2 cellular contexts compared by ENCODE assay signal in the genomic region with DNA sequence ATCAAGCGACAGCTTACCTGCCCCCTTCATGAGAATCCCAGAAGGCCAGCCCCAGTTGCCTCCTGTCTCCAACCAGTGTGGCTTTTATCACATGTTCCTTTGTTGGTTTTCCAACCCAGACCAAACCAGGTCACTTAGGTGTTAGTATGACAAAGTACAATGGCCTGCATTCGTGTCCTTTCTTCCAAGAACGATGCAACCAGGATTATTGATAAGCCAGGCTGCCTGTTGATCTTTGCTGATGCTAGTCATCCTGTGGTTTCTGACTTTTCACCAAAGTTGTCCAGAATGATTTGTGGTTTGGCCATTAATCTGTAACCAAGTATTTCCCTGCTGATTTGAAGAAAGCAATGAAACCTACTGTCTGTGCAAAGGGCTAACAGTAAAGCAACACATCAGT.
TF ChIP-seq lines count a peak whose summit lies in the region.

No MANE protein-coding gene starts in this region.

TF ChIP-seq in liver, 16 proteins besides CTCF, POLR2A, EP300 and RAD21 (continued from another document):
- TF ChIP-seq, protein P1, sequence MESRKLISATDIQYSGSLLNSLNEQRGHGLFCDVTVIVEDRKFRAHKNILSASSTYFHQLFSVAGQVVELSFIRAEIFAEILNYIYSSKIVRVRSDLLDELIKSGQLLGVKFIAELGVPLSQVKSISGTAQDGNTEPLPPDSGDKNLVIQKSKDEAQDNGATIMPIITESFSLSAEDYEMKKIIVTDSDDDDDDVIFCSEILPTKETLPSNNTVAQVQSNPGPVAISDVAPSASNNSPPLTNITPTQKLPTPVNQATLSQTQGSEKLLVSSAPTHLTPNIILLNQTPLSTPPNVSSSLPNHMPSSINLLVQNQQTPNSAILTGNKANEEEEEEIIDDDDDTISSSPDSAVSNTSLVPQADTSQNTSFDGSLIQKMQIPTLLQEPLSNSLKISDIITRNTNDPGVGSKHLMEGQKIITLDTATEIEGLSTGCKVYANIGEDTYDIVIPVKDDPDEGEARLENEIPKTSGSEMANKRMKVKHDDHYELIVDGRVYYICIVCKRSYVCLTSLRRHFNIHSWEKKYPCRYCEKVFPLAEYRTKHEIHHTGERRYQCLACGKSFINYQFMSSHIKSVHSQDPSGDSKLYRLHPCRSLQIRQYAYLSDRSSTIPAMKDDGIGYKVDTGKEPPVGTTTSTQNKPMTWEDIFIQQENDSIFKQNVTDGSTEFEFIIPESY (IDR thresholded peaks at IDR 0.05) = no peak
- peak; percentile 11 for TF ChIP-seq YY1 (IDR thresholded peaks at IDR 0.05)
- TF ChIP-seq, protein P2, sequence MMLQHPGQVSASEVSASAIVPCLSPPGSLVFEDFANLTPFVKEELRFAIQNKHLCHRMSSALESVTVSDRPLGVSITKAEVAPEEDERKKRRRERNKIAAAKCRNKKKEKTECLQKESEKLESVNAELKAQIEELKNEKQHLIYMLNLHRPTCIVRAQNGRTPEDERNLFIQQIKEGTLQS (IDR thresholded peaks at IDR 0.05) = no peak
- TF ChIP-seq FOXA1 (IDR thresholded peaks at IDR 0.05) = no peak
- peak; percentile 19 for TF ChIP-seq HNF4G (IDR thresholded peaks at IDR 0.05)
- TF ChIP-seq, protein P3, sequence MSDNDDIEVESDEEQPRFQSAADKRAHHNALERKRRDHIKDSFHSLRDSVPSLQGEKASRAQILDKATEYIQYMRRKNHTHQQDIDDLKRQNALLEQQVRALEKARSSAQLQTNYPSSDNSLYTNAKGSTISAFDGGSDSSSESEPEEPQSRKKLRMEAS (IDR thresholded peaks at IDR 0.05) = no peak
- peak; percentile 75 for TF ChIP-seq SP1 (IDR thresholded peaks at IDR 0.05)
- no peak for TF ChIP-seq GABPA (IDR thresholded peaks at IDR 0.05 in 1 of 2, conservative IDR thresholded peaks at IDR 0.05 in 1 of 2)
- TF ChIP-seq EGR1 (IDR thresholded peaks at IDR 0.05; ENCODE audit: low read depth in 2 of 2) = no peak
- peak in 1 of 2 donors; percentile 49 for TF ChIP-seq JUND (IDR thresholded peaks at IDR 0.05)

TF ChIP-seq in HepG2, 621 proteins besides CTCF, POLR2A, EP300 and RAD21 (continued from another document):
- TF ChIP-seq, protein P4, sequence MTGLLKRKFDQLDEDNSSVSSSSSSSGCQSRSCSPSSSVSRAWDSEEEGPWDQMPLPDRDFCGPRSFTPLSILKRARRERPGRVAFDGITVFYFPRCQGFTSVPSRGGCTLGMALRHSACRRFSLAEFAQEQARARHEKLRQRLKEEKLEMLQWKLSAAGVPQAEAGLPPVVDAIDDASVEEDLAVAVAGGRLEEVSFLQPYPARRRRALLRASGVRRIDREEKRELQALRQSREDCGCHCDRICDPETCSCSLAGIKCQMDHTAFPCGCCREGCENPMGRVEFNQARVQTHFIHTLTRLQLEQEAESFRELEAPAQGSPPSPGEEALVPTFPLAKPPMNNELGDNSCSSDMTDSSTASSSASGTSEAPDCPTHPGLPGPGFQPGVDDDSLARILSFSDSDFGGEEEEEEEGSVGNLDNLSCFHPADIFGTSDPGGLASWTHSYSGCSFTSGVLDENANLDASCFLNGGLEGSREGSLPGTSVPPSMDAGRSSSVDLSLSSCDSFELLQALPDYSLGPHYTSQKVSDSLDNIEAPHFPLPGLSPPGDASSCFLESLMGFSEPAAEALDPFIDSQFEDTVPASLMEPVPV (CRISPR knock-in tag; IDR thresholded peaks at IDR 0.05) = no peak
- TF ChIP-seq RXRA (CRISPR knock-in tag; IDR thresholded peaks at IDR 0.05) (no peak), SNAPC2 (CRISPR knock-in tag; IDR thresholded peaks at IDR 0.05) (no peak), AGO2 (optimal IDR thresholded peaks at IDR 0.05; ENCODE audit: low read depth, low read length) (no peak), POLR2G (IDR thresholded peaks at IDR 0.05; ENCODE audit: low read depth, low read length) (no peak)
- TF ChIP-seq, protein P5, sequence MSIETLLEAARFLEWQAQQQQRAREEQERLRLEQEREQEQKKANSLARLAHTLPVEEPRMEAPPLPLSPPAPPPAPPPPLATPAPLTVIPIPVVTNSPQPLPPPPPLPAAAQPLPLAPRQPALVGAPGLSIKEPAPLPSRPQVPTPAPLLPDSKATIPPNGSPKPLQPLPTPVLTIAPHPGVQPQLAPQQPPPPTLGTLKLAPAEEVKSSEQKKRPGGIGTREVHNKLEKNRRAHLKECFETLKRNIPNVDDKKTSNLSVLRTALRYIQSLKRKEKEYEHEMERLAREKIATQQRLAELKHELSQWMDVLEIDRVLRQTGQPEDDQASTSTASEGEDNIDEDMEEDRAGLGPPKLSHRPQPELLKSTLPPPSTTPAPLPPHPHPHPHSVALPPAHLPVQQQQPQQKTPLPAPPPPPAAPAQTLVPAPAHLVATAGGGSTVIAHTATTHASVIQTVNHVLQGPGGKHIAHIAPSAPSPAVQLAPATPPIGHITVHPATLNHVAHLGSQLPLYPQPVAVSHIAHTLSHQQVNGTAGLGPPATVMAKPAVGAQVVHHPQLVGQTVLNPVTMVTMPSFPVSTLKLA (IDR thresholded peaks at IDR 0.05) = no peak
